Comparison of ENCODE assay signal across 19 cellular contexts in genomic region chr10:114495303-114495702, GRCh38.
DNase-seq lines count a peak whose midpoint lies in the region; ATAC-seq and TF ChIP-seq lines count a peak whose summit lies in the region.
"Had no signal": no experiment of that assay in that cellular context is flagged by ENCODE, and none has a peak within 500 bp of the region (broad histone marks: within the 10 kb centered on the region; RNA-seq: fewer than 3 reads in every experiment).

No MANE protein-coding gene starts in this region.

- no peaks in the 10 kb centered on the region for H3K27me3 Mint-ChIP-seq in activated CD4-positive, alpha-beta T cell treated with anti-CD3 and anti-CD28 coated beads for 36 hours
- no peaks in the 10 kb centered on the region for H3K27me3 Mint-ChIP-seq in IgD-negative memory B cell
- no peaks in the 10 kb centered on the region for H3K27me3 Mint-ChIP-seq in activated T-helper 2 cell treated with anti-CD3 and anti-CD28 coated beads, Interferon-gamma antibody, Interleukin-2, Interleukin-4, amounts not matched to agents 10 μg/mL and 5 μg/mL and 100 μg/mL, durations not matched to agents 14 hours and 24 hours and 36 hours (ENCODE audit: low read depth)
- H3K27me3 Mint-ChIP-seq in naive thymus-derived CD8-positive, alpha-beta T cell, result no peaks in the 10 kb centered on the region
- H3K27me3 Mint-ChIP-seq: activated CD4-positive, alpha-beta T cell treated with anti-CD3 and anti-CD28 coated beads, Interleukin-2, amount 10 ng/mL, durations not matched to agents 7 days and 5 days had no signal

- DNase-seq in activated CD4-positive, alpha-beta T cell treated with anti-CD3 and anti-CD28 coated beads for 36 hours, result peak; percentile 32
- DNase-seq in activated CD4-positive, alpha-beta T cell treated with anti-CD3 and anti-CD28 coated beads for 1 hour, result no peak
- DNase-seq in activated T-helper 2 cell treated with anti-CD3 and anti-CD28 coated beads, Interferon-gamma antibody, Interleukin-2, Interleukin-4, amounts not matched to agents 10 μg/mL and 5 μg/mL and 100 μg/mL, durations not matched to agents 14 hours and 24 hours and 36 hours (ENCODE audit: low spot score), result no peak
- peak in 5 of 10 donors; percentile 29 to 64 (median 38) for DNase-seq in naive thymus-derived CD8-positive, alpha-beta T cell
- DNase-seq in vagina (ENCODE audit: extremely low spot score in 2 of 2), result no peak
- DNase-seq in tibial artery, result no peak
- DNase-seq: activated CD4-positive, alpha-beta T cell treated with anti-CD3 and anti-CD28 coated beads, Interleukin-2, amount 10 ng/mL, durations not matched to agents 7 days and 5 days; activated naive CD4-positive, alpha-beta T cell treated with Interleukin-2 at 50 U/mL for 16 hours; AML-193; left lung; NCI-H1048; NCI-H2029; NCI-H345; PC-9; SHP77 treated with DMSO at 0.1 percent for 48 hours had no signal

- no peak overlapping the region for H3K4me3 ChIP-seq in vagina
- H3K4me3 ChIP-seq in tibial artery, result no peak overlapping the region
- H3K4me3 ChIP-seq: GM23338, left lung, PC-9 had no signal

- H3K4me1 Mint-ChIP-seq in activated CD4-positive, alpha-beta T cell treated with anti-CD3 and anti-CD28 coated beads for 36 hours, result peaks cover 90% of the 10 kb centered on the region
- H3K4me1 Mint-ChIP-seq in IgD-negative memory B cell, result peaks cover 50 to 74% (median 56%) of the 10 kb centered on the region in 3 donors
- H3K4me1 Mint-ChIP-seq in activated T-helper 2 cell treated with anti-CD3 and anti-CD28 coated beads, Interferon-gamma antibody, Interleukin-2, Interleukin-4, amounts not matched to agents 10 μg/mL and 5 μg/mL and 100 μg/mL, durations not matched to agents 14 hours and 24 hours and 36 hours (ENCODE audit: low read depth), result peaks cover 71% of the 10 kb centered on the region
- H3K4me1 Mint-ChIP-seq in naive thymus-derived CD8-positive, alpha-beta T cell, result peaks cover 48 to 91% (median 89%) of the 10 kb centered on the region in 4 donors

- H3K4me3 Mint-ChIP-seq in activated CD4-positive, alpha-beta T cell treated with anti-CD3 and anti-CD28 coated beads for 36 hours, result no peak overlapping the region
- H3K4me3 Mint-ChIP-seq in IgD-negative memory B cell, result peak overlapping the region in 2 of 4 donors; percentile 0 to 4
- H3K4me3 Mint-ChIP-seq in activated T-helper 2 cell treated with anti-CD3 and anti-CD28 coated beads, Interferon-gamma antibody, Interleukin-2, Interleukin-4, amounts not matched to agents 10 μg/mL and 5 μg/mL and 100 μg/mL, durations not matched to agents 14 hours and 24 hours and 36 hours (ENCODE audit: low read depth), result no peak overlapping the region
- H3K4me3 Mint-ChIP-seq in naive thymus-derived CD8-positive, alpha-beta T cell, result peak overlapping the region in 9 of 10 donors; percentile 1 to 57 (median 21)
- H3K4me3 Mint-ChIP-seq: activated CD4-positive, alpha-beta T cell treated with anti-CD3 and anti-CD28 coated beads, Interleukin-2, amount 10 ng/mL, durations not matched to agents 7 days and 5 days; GM23338; neural crest cell had no signal

- intact Hi-C loops in activated CD4-positive, alpha-beta T cell treated with anti-CD3 and anti-CD28 coated beads for 36 hours (cut with DNase I, micrococcal nuclease), result loop anchor here in 1 of 2 experiments (5.0 kb wide), 1 partner anchor 323 kb away; the partner anchor contains the start of gene CCDC186
- intact Hi-C loops in activated T-helper 2 cell treated with anti-CD3 and anti-CD28 coated beads, Interferon-gamma antibody, Interleukin-2, Interleukin-4, amounts not matched to agents 10 μg/mL and 5 μg/mL and 100 μg/mL, durations not matched to agents 14 hours and 24 hours and 36 hours (cut with micrococcal nuclease), result loop anchor here (5.0 kb wide), 2 partner anchors 122 to 327 kb away; partner anchors contain the start of gene FHIP2A
- intact Hi-C loops in vagina (cut with DNase I), result no loop called here
- intact Hi-C loops in tibial artery (cut with DNase I; ENCODE audit: low total_unique reads), result no loop called here

- no peaks in the 10 kb centered on the region for H3K27me3 ChIP-seq in vagina
- H3K27me3 ChIP-seq in tibial artery, result no peaks in the 10 kb centered on the region
- H3K27me3 ChIP-seq: left lung had no signal

- TF ChIP-seq POLR2A in vagina (IDR thresholded peaks at IDR 0.05), result no peak

- CTCF ChIA-PET in activated CD4-positive, alpha-beta T cell treated with anti-CD3 and anti-CD28 coated beads for 36 hours (lab: Charles Lee), result interaction anchor here (0.6 to 1.5 kb wide), 6 partner anchors 10 to 80 kb away, joined by 3 to 6 read pairs (median 3); no protein-coding TSS in a partner anchor

- H3K36me3 ChIP-seq in vagina (peaks cover 0 to 4% of the 10 kb centered on the region in 2 donors), tibial artery (no peaks in the 10 kb centered on the region)

- peaks cover 32% of the 10 kb centered on the region for H3K36me3 Mint-ChIP-seq in activated CD4-positive, alpha-beta T cell treated with anti-CD3 and anti-CD28 coated beads for 36 hours (ENCODE audit: low read depth)
- peaks cover 1% of the 10 kb centered on the region for H3K36me3 Mint-ChIP-seq in IgD-negative memory B cell
- peaks cover 31% of the 10 kb centered on the region for H3K36me3 Mint-ChIP-seq in activated T-helper 2 cell treated with anti-CD3 and anti-CD28 coated beads, Interferon-gamma antibody, Interleukin-2, Interleukin-4, amounts not matched to agents 10 μg/mL and 5 μg/mL and 100 μg/mL, durations not matched to agents 14 hours and 24 hours and 36 hours (ENCODE audit: low read depth)
- H3K36me3 Mint-ChIP-seq in naive thymus-derived CD8-positive, alpha-beta T cell, result peaks cover 0 to 42% (median 11%) of the 10 kb centered on the region in 3 donors

- TF ChIP-seq CTCF in vagina (IDR thresholded peaks at IDR 0.05), result no peak
- TF ChIP-seq CTCF in tibial artery (IDR thresholded peaks at IDR 0.05), result no peak

- H3K27ac ChIP-seq in vagina (no peak overlapping the region), tibial artery (no peak overlapping the region)
- H3K27ac ChIP-seq: left lung, PC-9 had no signal

- H3K9me3 ChIP-seq in vagina (no peaks in the 10 kb centered on the region), tibial artery (no peaks in the 10 kb centered on the region)
- H3K9me3 ChIP-seq: left lung had no signal

- POLR2A ChIA-PET in activated CD4-positive, alpha-beta T cell treated with anti-CD3 and anti-CD28 coated beads for 36 hours (lab: Charles Lee), result interaction anchor here (1.3 kb wide), 1 partner anchor 31 kb away, joined by 3 read pairs; no protein-coding TSS in a partner anchor
- POLR2A ChIA-PET in naive thymus-derived CD8-positive, alpha-beta T cell (lab: Charles Lee), result interaction anchor here (1.3 to 1.5 kb wide), 2 partner anchors 31 to 49 kb away, joined by 4 read pairs; no protein-coding TSS in a partner anchor

- peak overlapping the region; percentile 82 for H3K27ac Mint-ChIP-seq in activated CD4-positive, alpha-beta T cell treated with anti-CD3 and anti-CD28 coated beads for 36 hours
- H3K27ac Mint-ChIP-seq in IgD-negative memory B cell, result peak overlapping the region in 2 of 3 donors; percentile 1 to 43
- H3K27ac Mint-ChIP-seq in activated T-helper 2 cell treated with anti-CD3 and anti-CD28 coated beads, Interferon-gamma antibody, Interleukin-2, Interleukin-4, amounts not matched to agents 10 μg/mL and 5 μg/mL and 100 μg/mL, durations not matched to agents 14 hours and 24 hours and 36 hours, result peak overlapping the region; percentile 24
- H3K27ac Mint-ChIP-seq in naive thymus-derived CD8-positive, alpha-beta T cell, result peak overlapping the region; percentile 49 to 94 (median 82)
- H3K27ac Mint-ChIP-seq: activated CD4-positive, alpha-beta T cell treated with anti-CD3 and anti-CD28 coated beads, Interleukin-2, amount 10 ng/mL, durations not matched to agents 7 days and 5 days; GM23338 had no signal

- peaks cover 4% of the 10 kb centered on the region for H3K9me3 Mint-ChIP-seq in activated CD4-positive, alpha-beta T cell treated with anti-CD3 and anti-CD28 coated beads for 36 hours (ENCODE audit: low read depth)
- H3K9me3 Mint-ChIP-seq in IgD-negative memory B cell, result peaks cover 0 to 4% (median 0%) of the 10 kb centered on the region in 3 donors
- H3K9me3 Mint-ChIP-seq in activated T-helper 2 cell treated with anti-CD3 and anti-CD28 coated beads, Interferon-gamma antibody, Interleukin-2, Interleukin-4, amounts not matched to agents 10 μg/mL and 5 μg/mL and 100 μg/mL, durations not matched to agents 14 hours and 24 hours and 36 hours, result no peaks in the 10 kb centered on the region
- H3K9me3 Mint-ChIP-seq in naive thymus-derived CD8-positive, alpha-beta T cell, result peaks cover 0 to 2% (median 0%) of the 10 kb centered on the region in 9 donors
- H3K9me3 Mint-ChIP-seq: GM23338 had no signal

- ATAC-seq in activated CD4-positive, alpha-beta T cell treated with anti-CD3 and anti-CD28 coated beads for 36 hours, result no peak
- ATAC-seq in naive thymus-derived CD8-positive, alpha-beta T cell, result peak in 1 of 2 donors; percentile 48
- ATAC-seq in GM18861 (IDR thresholded peaks at IDR 0.05; ENCODE audit: unreplicated experiment), result no peak
- ATAC-seq: GM23338, left lung had no signal

- H3K4me1 ChIP-seq in vagina (peaks cover 28% of the 10 kb centered on the region), tibial artery (peaks cover 0 to 2% (median 0%) of the 10 kb centered on the region in 4 donors)

Comparison
In these comparisons a context has a peak if more than half of its experiments do, and no peak if none do; other contexts are left out.
1. H3K27ac Mint-ChIP-seq: peak in every context shown above with its lines; median percentile 82 in naive thymus-derived CD8-positive, alpha-beta T cell; 82 in activated CD4-positive, alpha-beta T cell treated with anti-CD3 and anti-CD28 coated beads for 36 hours; 24 in activated T-helper 2 cell treated with anti-CD3 and anti-CD28 coated beads, Interferon-gamma antibody, Interleukin-2, Interleukin-4, amounts not matched to agents 10 μg/mL and 5 μg/mL and 100 μg/mL, durations not matched to agents 14 hours and 24 hours and 36 hours; 22 in IgD-negative memory B cell.
2. H3K4me3 Mint-ChIP-seq: peak in naive thymus-derived CD8-positive, alpha-beta T cell (9 of 10); none in activated CD4-positive, alpha-beta T cell treated with anti-CD3 and anti-CD28 coated beads for 36 hours (single experiment) and activated T-helper 2 cell treated with anti-CD3 and anti-CD28 coated beads, Interferon-gamma antibody, Interleukin-2, Interleukin-4, amounts not matched to agents 10 μg/mL and 5 μg/mL and 100 μg/mL, durations not matched to agents 14 hours and 24 hours and 36 hours (single experiment).